ENCODE assay signal across 13 cellular contexts in the genomic region with DNA sequence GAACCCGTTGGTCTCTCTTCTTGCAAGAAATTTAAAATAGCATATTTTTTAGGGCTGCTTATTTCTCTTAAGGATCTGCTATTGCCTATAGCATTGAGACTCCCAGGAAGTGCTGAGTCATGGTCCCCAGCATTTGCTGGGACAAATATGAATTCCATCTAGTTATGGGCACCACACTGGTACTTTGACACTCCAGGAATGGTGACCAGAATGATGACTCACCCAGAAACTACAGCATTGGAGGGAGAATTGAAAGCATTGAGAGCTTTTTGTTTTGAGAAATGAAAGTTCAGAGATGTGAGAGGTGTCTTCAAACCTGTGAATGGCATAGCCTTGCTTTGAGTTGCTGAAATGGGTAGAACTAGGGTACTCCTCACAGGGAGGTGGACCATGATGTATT.
A peak's percentile ranks its signal among the peaks of the same experiment; 100 is the strongest.
DNase-seq lines count a peak whose midpoint lies in the region; TF ChIP-seq lines count a peak whose summit lies in the region.
"Had no signal": no experiment of that assay in that cellular context is flagged by ENCODE, and none has a peak within 500 bp of the region (broad histone marks: within the 10 kb centered on the region; RNA-seq: fewer than 3 reads in every experiment).

No MANE protein-coding gene starts in this region.

- in situ Hi-C loops in astrocyte of the spinal cord (cut with HindIII; ENCODE audit: low sequenced_read_pairs), result no loop called here

- TF ChIP-seq CTCF in AG10803 (conservative IDR thresholded peaks at IDR 0.05; ENCODE audit: low read length) (no peak), astrocyte of the spinal cord (IDR thresholded peaks at IDR 0.05; ENCODE audit: low read depth, low read length) (no peak)

- H3K4me3 ChIP-seq in AG10803 (ENCODE audit: low read length) (no peak overlapping the region), astrocyte of the spinal cord (ENCODE audit: low read depth, low read length) (no peak overlapping the region)
- H3K4me3 ChIP-seq: BLaER1, SK-N-MC had no signal

- DNase-seq in AG10803 (ENCODE audit: low read depth) (peak; percentile 75), HT-29 (ENCODE audit: low spot score) (peak; percentile 50), astrocyte of the spinal cord (ENCODE audit: low read depth, low spot score) (peak; percentile 56), kidney tubule cell (ENCODE audit: low spot score) (peak; percentile 79), HuH-7.5 (ENCODE audit: low spot score) (no peak), retina (no peak), globus pallidus (ENCODE audit: low spot score) (no peak)
- no peak for DNase-seq in effector CD4-positive, alpha-beta T cell
- DNase-seq: activated CD8-positive, alpha-beta memory T cell treated with anti-CD3 and anti-CD28 coated beads, Interleukin-2, amount 50 U/mL, for 4 hours; NCI-H2171 treated with DMSO at 0.1 percent for 48 hours; stimulated activated naive CD4-positive, alpha-beta T cell had no signal

Comparison
In these comparisons a context has a peak if more than half of its experiments do, and no peak if none do; other contexts are left out.
1. DNase-seq: peak in AG10803 (single experiment), HT-29 (single experiment), astrocyte of the spinal cord (single experiment) and kidney tubule cell (single experiment); none in HuH-7.5 (single experiment), retina (single experiment), effector CD4-positive, alpha-beta T cell (single experiment) and globus pallidus (single experiment).